ENCODE assay signal across 1 cellular context in the genomic region with DNA sequence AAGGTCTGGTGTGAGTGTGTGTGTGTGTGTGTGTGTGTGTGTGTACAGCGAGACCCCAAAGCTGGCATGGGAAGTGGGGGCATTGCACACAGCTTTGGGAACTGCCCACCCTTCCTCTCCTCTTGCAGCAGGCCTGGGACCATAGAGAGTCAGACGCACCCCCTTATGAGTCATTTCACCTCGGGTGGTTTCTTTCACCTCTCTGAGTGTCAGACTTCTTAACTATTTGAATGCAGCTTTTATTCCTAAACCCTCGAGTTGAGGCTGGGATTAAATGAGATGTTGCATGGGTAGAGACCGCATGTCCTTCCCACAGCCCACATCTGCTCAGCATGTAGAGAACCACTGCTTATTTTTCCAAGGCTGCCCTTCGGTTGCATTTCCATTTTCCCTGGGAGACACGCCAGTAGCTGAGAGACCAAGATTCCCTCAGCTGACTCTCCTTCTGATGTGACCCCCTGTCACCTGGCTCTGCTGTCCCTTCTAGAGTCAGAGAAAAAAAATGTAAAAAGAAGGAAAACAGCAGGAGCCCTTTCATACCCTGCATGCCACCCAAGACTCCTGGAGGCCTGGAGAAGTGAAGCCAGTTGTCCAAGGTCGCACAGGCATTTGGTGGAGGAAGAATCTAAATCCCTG.
TF ChIP-seq lines count a peak whose summit lies in the region.

No MANE protein-coding gene starts in this region.

TF ChIP-seq in IMR-90, 13 proteins besides CTCF, POLR2A, EP300 and RAD21 (continued from another document):
- TF ChIP-seq BHLHE40 (IDR thresholded peaks at IDR 0.05; ENCODE audit: low read depth, low read length), result no peak
TF ChIP-seq in IMR-90: peak in this region for 1.
